ENCODE assay signal across 8 cellular contexts in genomic region chr19:45528744-45529453, GRCh38. TPM values are rescaled to one million over a fixed set of nuclear protein-coding genes. Genes with fewer than 3 reads are reported as not detected.
DNase-seq lines count a peak whose midpoint lies in the region; ATAC-seq and TF ChIP-seq lines count a peak whose summit lies in the region.

No MANE protein-coding gene starts in this region.

- no peaks in the 10 kb centered on the region for H4K20me1 ChIP-seq in hepatocyte (ENCODE audit: insufficient read depth, poor library complexity, severe bottlenecking)

- no peaks in the 10 kb centered on the region for H3K27me3 ChIP-seq in hepatocyte

- no peaks in the 10 kb centered on the region for H3K9me3 Mint-ChIP-seq in activated CD4-positive, alpha-beta T cell treated with anti-CD3 and anti-CD28 coated beads, Interleukin-2, amount 10 ng/mL, durations not matched to agents 24 days and 14 days
- peaks cover 8% of the 10 kb centered on the region for H3K9me3 Mint-ChIP-seq in chondrocyte (ENCODE audit: low read depth)

- 5% methylated on average over 28 of the region's 51 CpGs for WGBS in hepatocyte (ENCODE audit: low lambda C conversion rate, missing lambda C conversion rate)

- H3K27me3 Mint-ChIP-seq in activated CD4-positive, alpha-beta T cell treated with anti-CD3 and anti-CD28 coated beads, Interleukin-2, amount 10 ng/mL, durations not matched to agents 24 days and 14 days: no peaks in the 10 kb centered on the region
- no peaks in the 10 kb centered on the region for H3K27me3 Mint-ChIP-seq in chondrocyte (ENCODE audit: low read depth)

- H3K9me3 ChIP-seq in hepatocyte (ENCODE audit: low read depth): no peaks in the 10 kb centered on the region

- peak overlapping the region; percentile 56 for H2AFZ ChIP-seq in hepatocyte

- peak overlapping the region; percentile 44 for H3K27ac ChIP-seq in hepatocyte

- peak overlapping the region; percentile 48 for H3K27ac Mint-ChIP-seq in activated CD4-positive, alpha-beta T cell treated with anti-CD3 and anti-CD28 coated beads, Interleukin-2, amount 10 ng/mL, durations not matched to agents 24 days and 14 days
- no peak overlapping the region for H3K27ac Mint-ChIP-seq in chondrocyte (ENCODE audit: unreplicated experiment)

- H3K36me3 Mint-ChIP-seq in activated CD4-positive, alpha-beta T cell treated with anti-CD3 and anti-CD28 coated beads, Interleukin-2, amount 10 ng/mL, durations not matched to agents 24 days and 14 days (ENCODE audit: low read depth): peaks cover 45% of the 10 kb centered on the region
- H3K36me3 Mint-ChIP-seq in chondrocyte (ENCODE audit: low read depth): peaks cover 27% of the 10 kb centered on the region

- no peaks in the 10 kb centered on the region for H3K9me2 ChIP-seq in hepatocyte (replicated peaks; ENCODE audit: insufficient read depth)

- no peaks in the 10 kb centered on the region for H3K36me3 ChIP-seq in hepatocyte (replicated peaks; ENCODE audit: insufficient read depth, low read depth)

- TF ChIP-seq CTCF in hepatocyte (IDR thresholded peaks at IDR 0.05; ENCODE audit: poor library complexity): peak; percentile 22
- TF ChIP-seq CTCF in chondrocyte (IDR thresholded peaks at IDR 0.05): no peak

- intact Hi-C loops in activated CD4-positive, alpha-beta T cell treated with anti-CD3 and anti-CD28 coated beads, Interleukin-2, amount 10 ng/mL, durations not matched to agents 24 days and 14 days (cut with micrococcal nuclease): no loop called here

- H3K4me1 ChIP-seq in hepatocyte (ENCODE audit: insufficient read depth): peaks cover 4% of the 10 kb centered on the region

- no peaks in the 10 kb centered on the region for H3K79me2 ChIP-seq in hepatocyte

- no peak for DNase-seq in activated CD4-positive, alpha-beta T cell treated with anti-CD3 and anti-CD28 coated beads, Interleukin-2, amount 10 ng/mL, durations not matched to agents 24 days and 14 days
- DNase-seq in activated CD4-positive, alpha-beta T cell treated with anti-CD3 and anti-CD28 coated beads, Interleukin-2, amount 50 U/mL, for 4 hours: no peak
- peak; percentile 76 for DNase-seq in hepatocyte (ENCODE audit: low spot score)
- DNase-seq in renal cortical epithelial cell (ENCODE audit: low read depth): peak; percentile 21
- DNase-seq in chondrocyte (ENCODE audit: low spot score): no peak

- H3K4me1 Mint-ChIP-seq in activated CD4-positive, alpha-beta T cell treated with anti-CD3 and anti-CD28 coated beads, Interleukin-2, amount 10 ng/mL, durations not matched to agents 24 days and 14 days: peaks cover 12% of the 10 kb centered on the region
- H3K4me1 Mint-ChIP-seq in chondrocyte (ENCODE audit: low read depth): peaks cover 4% of the 10 kb centered on the region

- peak overlapping the region; percentile 17 for H3K4me3 ChIP-seq in hepatocyte

- no peak overlapping the region for H3K4me3 Mint-ChIP-seq in activated CD4-positive, alpha-beta T cell treated with anti-CD3 and anti-CD28 coated beads, Interleukin-2, amount 10 ng/mL, durations not matched to agents 24 days and 14 days
- H3K4me3 Mint-ChIP-seq in chondrocyte (ENCODE audit: unreplicated experiment): no peak overlapping the region

- peak overlapping the region; percentile 91 for H3K4me2 ChIP-seq in hepatocyte

- ATAC-seq in SK-N-SH treated with all-trans-retinoic acid at 6 μM for 48 hours (0 out of 3 replicates have a peak, but pooled peaks have one; percentile 6), HG02798 (IDR thresholded peaks at IDR 0.05; ENCODE audit: poor library complexity, unreplicated experiment) (no peak), HG02759 (IDR thresholded peaks at IDR 0.05; ENCODE audit: unreplicated experiment) (no peak)

TF ChIP-seq in SK-N-SH treated with all-trans-retinoic acid at 6 μM for 48 hours, 23 proteins besides CTCF, POLR2A, EP300 and RAD21:
- no peak for TF ChIP-seq ISL1 (CRISPR knock-in tag; IDR thresholded peaks at IDR 0.05)
- no peak for TF ChIP-seq CSDC2 (CRISPR knock-in tag; IDR thresholded peaks at IDR 0.05)
- TF ChIP-seq TOX (CRISPR knock-in tag; IDR thresholded peaks at IDR 0.05; ENCODE audit: borderline replicate concordance): no peak
- TF ChIP-seq ZFP3 (CRISPR knock-in tag; IDR thresholded peaks at IDR 0.05): no peak
- no peak for TF ChIP-seq ZNF8 (CRISPR knock-in tag; IDR thresholded peaks at IDR 0.05)
- no peak for TF ChIP-seq ARNTL (CRISPR knock-in tag; IDR thresholded peaks at IDR 0.05; ENCODE audit: borderline replicate concordance, low read depth)
- TF ChIP-seq TCF4 (CRISPR knock-in tag; IDR thresholded peaks at IDR 0.05; ENCODE audit: borderline replicate concordance): no peak
- TF ChIP-seq ESRRG (CRISPR knock-in tag; IDR thresholded peaks at IDR 0.05): no peak
- TF ChIP-seq OSR1 (CRISPR knock-in tag; IDR thresholded peaks at IDR 0.05): no peak
- no peak for TF ChIP-seq TSHZ2 (CRISPR knock-in tag; IDR thresholded peaks at IDR 0.05)
- no peak for TF ChIP-seq ZNF70 (CRISPR knock-in tag; IDR thresholded peaks at IDR 0.05)
- TF ChIP-seq PPARA (CRISPR knock-in tag; IDR thresholded peaks at IDR 0.05; ENCODE audit: borderline replicate concordance): no peak
- TF ChIP-seq SNAI2 (CRISPR knock-in tag; IDR thresholded peaks at IDR 0.05): no peak
- no peak for TF ChIP-seq ZC3H10 (CRISPR knock-in tag; IDR thresholded peaks at IDR 0.05)
- TF ChIP-seq ZFP30 (CRISPR knock-in tag; IDR thresholded peaks at IDR 0.05): no peak
- TF ChIP-seq BACH2 (CRISPR knock-in tag; IDR thresholded peaks at IDR 0.05; ENCODE audit: borderline replicate concordance): no peak
- no peak for TF ChIP-seq ZNF565 (CRISPR knock-in tag; conservative IDR thresholded peaks at IDR 0.05; ENCODE audit: low read depth)
- TF ChIP-seq RARB (CRISPR knock-in tag; IDR thresholded peaks at IDR 0.05): no peak

RNA-seq across cellular contexts. Expression of gene VASP, which starts 21.6 kb away (rescaled TPM):
- 215 and 219 TPM in 2 replicates for total RNA-seq in activated CD4-positive, alpha-beta T cell treated with anti-CD3 and anti-CD28 coated beads, Interleukin-2, amount 10 ng/mL, durations not matched to agents 24 days and 14 days
- total RNA-seq in hepatocyte (57.3 and 68.9 TPM in 2 replicates), renal cortical epithelial cell (66.0 and 224 TPM in 2 replicates), chondrocyte (65.6 to 145 TPM (median 142 TPM) in 3 replicates)
- 86.0 and 92.6 TPM in 2 replicates for polyA plus RNA-seq in hepatocyte

RNA-seq across cellular contexts. Expression of gene PPM1N, which starts 30.7 kb away (rescaled TPM):
- total RNA-seq in activated CD4-positive, alpha-beta T cell treated with anti-CD3 and anti-CD28 coated beads, Interleukin-2, amount 10 ng/mL, durations not matched to agents 24 days and 14 days: 1.3 and 1.9 TPM in 2 replicates
- total RNA-seq in hepatocyte: 0.40 and 1.9 TPM in 2 replicates
- polyA plus RNA-seq in hepatocyte: 0.59 and 1.4 TPM in 2 replicates
- 0.75 and 1.0 TPM in 2 replicates for total RNA-seq in renal cortical epithelial cell
- 0.52 to 0.63 TPM in 2 of 3 replicates, not detected in the other for total RNA-seq in chondrocyte

RNA-seq across cellular contexts. Expression of gene RTN2, which starts 32.1 kb away (rescaled TPM):
- total RNA-seq in activated CD4-positive, alpha-beta T cell treated with anti-CD3 and anti-CD28 coated beads, Interleukin-2, amount 10 ng/mL, durations not matched to agents 24 days and 14 days: 2.6 and 2.8 TPM in 2 replicates
- total RNA-seq in hepatocyte (3.4 and 7.8 TPM in 2 replicates), renal cortical epithelial cell (5.8 and 20.0 TPM in 2 replicates), chondrocyte (11.5 to 16.0 TPM (median 13.7 TPM) in 3 replicates)
- polyA plus RNA-seq in hepatocyte: 12.2 and 14.8 TPM in 2 replicates

RNA-seq across cellular contexts. Expression of gene OPA3, which starts 55.7 kb away (rescaled TPM):
- 14.0 and 15.3 TPM in 2 replicates for total RNA-seq in activated CD4-positive, alpha-beta T cell treated with anti-CD3 and anti-CD28 coated beads, Interleukin-2, amount 10 ng/mL, durations not matched to agents 24 days and 14 days
- 11.2 and 15.1 TPM in 2 replicates for total RNA-seq in hepatocyte
- polyA plus RNA-seq in hepatocyte: 15.0 and 15.2 TPM in 2 replicates
- 8.7 and 14.5 TPM in 2 replicates for total RNA-seq in renal cortical epithelial cell
- 14.8 to 19.8 TPM (median 14.8 TPM) in 3 replicates for total RNA-seq in chondrocyte

Comparison
In these comparisons a context has a peak if more than half of its experiments do, and no peak if none do; other contexts are left out.
1. DNase-seq: peak in hepatocyte (single experiment) and renal cortical epithelial cell (single experiment); none in activated CD4-positive, alpha-beta T cell treated with anti-CD3 and anti-CD28 coated beads, Interleukin-2, amount 10 ng/mL, durations not matched to agents 24 days and 14 days (single experiment), activated CD4-positive, alpha-beta T cell treated with anti-CD3 and anti-CD28 coated beads, Interleukin-2, amount 50 U/mL, for 4 hours (0 of 2) and chondrocyte (single experiment).